Comparison of ENCODE assay signal across 1 cellular context in genomic region chr10:119253433-119254174, GRCh38.
A peak's percentile ranks its signal among the peaks of the same experiment; 100 is the strongest.
TF ChIP-seq lines count a peak whose summit lies in the region.

No MANE protein-coding gene starts in this region.

TF ChIP-seq in HepG2, 621 proteins besides CTCF, POLR2A, EP300 and RAD21 (continued from another document and continues in another):
- no peak for TF ChIP-seq HMGXB4 (CRISPR knock-in tag; IDR thresholded peaks at IDR 0.05; ENCODE audit: borderline replicate concordance in 1 of 2, low read depth in 1 of 2)
- TF ChIP-seq ZNF550 (CRISPR knock-in tag; IDR thresholded peaks at IDR 0.05; ENCODE audit: borderline replicate concordance), result no peak
- TF ChIP-seq NRL (CRISPR knock-in tag; IDR thresholded peaks at IDR 0.05; ENCODE audit: borderline replicate concordance), result no peak
- TF ChIP-seq ZNF280B (CRISPR knock-in tag; IDR thresholded peaks at IDR 0.05; ENCODE audit: borderline replicate concordance), result no peak
- TF ChIP-seq PHF8 (CRISPR knock-in tag; IDR thresholded peaks at IDR 0.05), result peak; percentile 32; the same call in 1 of the 2 replicates
- no peak for TF ChIP-seq MTF1 (CRISPR knock-in tag; IDR thresholded peaks at IDR 0.05)
- no peak for TF ChIP-seq SIN3B (IDR thresholded peaks at IDR 0.05; ENCODE audit: low read length)
- 0 out of 2 replicates have a peak, but pooled peaks have one; percentile 38 for TF ChIP-seq SNAPC5 (CRISPR knock-in tag; IDR thresholded peaks at IDR 0.05; ENCODE audit: borderline replicate concordance)
- no peak for TF ChIP-seq GTF2F1 (IDR thresholded peaks at IDR 0.05; ENCODE audit: low read length)
- TF ChIP-seq ELF1 (CRISPR knock-in tag; IDR thresholded peaks at IDR 0.05), result no peak
- TF ChIP-seq PHB2 (IDR thresholded peaks at IDR 0.05; ENCODE audit: partially characterized antibody), result no peak
- TF ChIP-seq, protein P1, sequence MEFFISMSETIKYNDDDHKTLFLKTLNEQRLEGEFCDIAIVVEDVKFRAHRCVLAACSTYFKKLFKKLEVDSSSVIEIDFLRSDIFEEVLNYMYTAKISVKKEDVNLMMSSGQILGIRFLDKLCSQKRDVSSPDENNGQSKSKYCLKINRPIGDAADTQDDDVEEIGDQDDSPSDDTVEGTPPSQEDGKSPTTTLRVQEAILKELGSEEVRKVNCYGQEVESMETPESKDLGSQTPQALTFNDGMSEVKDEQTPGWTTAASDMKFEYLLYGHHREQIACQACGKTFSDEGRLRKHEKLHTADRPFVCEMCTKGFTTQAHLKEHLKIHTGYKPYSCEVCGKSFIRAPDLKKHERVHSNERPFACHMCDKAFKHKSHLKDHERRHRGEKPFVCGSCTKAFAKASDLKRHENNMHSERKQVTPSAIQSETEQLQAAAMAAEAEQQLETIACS (CRISPR knock-in tag; IDR thresholded peaks at IDR 0.05), result no peak
- TF ChIP-seq, protein P2, sequence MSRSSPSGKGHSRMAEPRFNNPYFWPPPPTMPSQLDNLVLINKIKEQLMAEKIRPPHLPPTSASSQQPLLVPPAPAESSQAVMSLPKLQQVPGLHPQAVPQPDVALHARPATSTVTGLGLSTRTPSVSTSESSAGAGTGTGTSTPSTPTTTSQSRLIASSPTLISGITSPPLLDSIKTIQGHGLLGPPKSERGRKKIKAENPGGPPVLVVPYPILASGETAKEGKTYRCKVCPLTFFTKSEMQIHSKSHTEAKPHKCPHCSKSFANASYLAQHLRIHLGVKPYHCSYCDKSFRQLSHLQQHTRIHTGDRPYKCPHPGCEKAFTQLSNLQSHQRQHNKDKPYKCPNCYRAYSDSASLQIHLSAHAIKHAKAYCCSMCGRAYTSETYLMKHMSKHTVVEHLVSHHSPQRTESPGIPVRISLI (CRISPR knock-in tag; IDR thresholded peaks at IDR 0.05; ENCODE audit: borderline replicate concordance), result peak; percentile 87; the same call in 1 of the 2 replicates
- no peak for TF ChIP-seq ZUFSP (CRISPR knock-in tag; IDR thresholded peaks at IDR 0.05; ENCODE audit: borderline replicate concordance)
- TF ChIP-seq YEATS2 (CRISPR knock-in tag; IDR thresholded peaks at IDR 0.05; ENCODE audit: borderline replicate concordance), result no peak
- TF ChIP-seq SMYD3 (CRISPR knock-in tag; IDR thresholded peaks at IDR 0.05), result no peak
- TF ChIP-seq ATAD3A (CRISPR knock-in tag; IDR thresholded peaks at IDR 0.05), result no peak
- no peak for TF ChIP-seq ZNF230 (CRISPR knock-in tag; IDR thresholded peaks at IDR 0.05)
- no peak for TF ChIP-seq ATF5 (CRISPR knock-in tag; IDR thresholded peaks at IDR 0.05; ENCODE audit: low read depth)
- TF ChIP-seq ZNF382 (CRISPR knock-in tag; IDR thresholded peaks at IDR 0.05; ENCODE audit: borderline replicate concordance), result no peak
- TF ChIP-seq, protein P3, sequence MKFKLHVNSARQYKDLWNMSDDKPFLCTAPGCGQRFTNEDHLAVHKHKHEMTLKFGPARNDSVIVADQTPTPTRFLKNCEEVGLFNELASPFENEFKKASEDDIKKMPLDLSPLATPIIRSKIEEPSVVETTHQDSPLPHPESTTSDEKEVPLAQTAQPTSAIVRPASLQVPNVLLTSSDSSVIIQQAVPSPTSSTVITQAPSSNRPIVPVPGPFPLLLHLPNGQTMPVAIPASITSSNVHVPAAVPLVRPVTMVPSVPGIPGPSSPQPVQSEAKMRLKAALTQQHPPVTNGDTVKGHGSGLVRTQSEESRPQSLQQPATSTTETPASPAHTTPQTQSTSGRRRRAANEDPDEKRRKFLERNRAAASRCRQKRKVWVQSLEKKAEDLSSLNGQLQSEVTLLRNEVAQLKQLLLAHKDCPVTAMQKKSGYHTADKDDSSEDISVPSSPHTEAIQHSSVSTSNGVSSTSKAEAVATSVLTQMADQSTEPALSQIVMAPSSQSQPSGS (CRISPR knock-in tag; IDR thresholded peaks at IDR 0.05), result peak; percentile 89
- TF ChIP-seq ZNF17 (CRISPR knock-in tag; IDR thresholded peaks at IDR 0.05), result no peak
- TF ChIP-seq FUBP1 (CRISPR knock-in tag; IDR thresholded peaks at IDR 0.05; ENCODE audit: borderline replicate concordance), result no peak
- TF ChIP-seq PAF1 (CRISPR knock-in tag; IDR thresholded peaks at IDR 0.05), result no peak
- TF ChIP-seq, protein P4, sequence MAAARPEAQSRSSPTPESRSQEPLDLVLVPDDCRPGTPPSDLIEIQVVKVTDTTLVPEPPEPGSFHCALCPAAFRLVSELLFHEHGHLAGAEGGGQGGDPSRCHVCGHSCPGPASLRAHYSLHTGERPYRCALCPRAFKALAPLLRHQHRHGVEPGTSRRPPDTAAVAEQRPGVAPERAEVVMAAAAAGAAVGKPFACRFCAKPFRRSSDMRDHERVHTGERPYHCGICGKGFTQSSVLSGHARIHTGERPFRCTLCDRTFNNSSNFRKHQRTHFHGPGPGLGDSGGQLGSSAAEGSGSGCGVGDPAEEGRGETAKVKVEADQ (CRISPR knock-in tag; IDR thresholded peaks at IDR 0.05; ENCODE audit: borderline replicate concordance), result no peak
- no peak for TF ChIP-seq PHF20 (CRISPR knock-in tag; IDR thresholded peaks at IDR 0.05)
- no peak for TF ChIP-seq ZNF615 (CRISPR knock-in tag; IDR thresholded peaks at IDR 0.05; ENCODE audit: borderline replicate concordance)
- no peak; the same call in 1 of the 2 replicates for TF ChIP-seq NFKBIZ (CRISPR knock-in tag; IDR thresholded peaks at IDR 0.05)
- TF ChIP-seq SSRP1 (CRISPR knock-in tag; IDR thresholded peaks at IDR 0.05), result no peak
- no peak for TF ChIP-seq ZBTB7A (CRISPR knock-in tag; IDR thresholded peaks at IDR 0.05)
- no peak for TF ChIP-seq ZNF468 (CRISPR knock-in tag; IDR thresholded peaks at IDR 0.05)
- no peak for TF ChIP-seq IRX3 (CRISPR knock-in tag; IDR thresholded peaks at IDR 0.05; ENCODE audit: borderline replicate concordance, low read depth)
- TF ChIP-seq FOXM1 (CRISPR knock-in tag; IDR thresholded peaks at IDR 0.05), result no peak
- TF ChIP-seq KAT8 (CRISPR knock-in tag; IDR thresholded peaks at IDR 0.05), result peak; percentile 53
- TF ChIP-seq, protein P5, sequence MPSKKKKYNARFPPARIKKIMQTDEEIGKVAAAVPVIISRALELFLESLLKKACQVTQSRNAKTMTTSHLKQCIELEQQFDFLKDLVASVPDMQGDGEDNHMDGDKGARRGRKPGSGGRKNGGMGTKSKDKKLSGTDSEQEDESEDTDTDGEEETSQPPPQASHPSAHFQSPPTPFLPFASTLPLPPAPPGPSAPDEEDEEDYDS (CRISPR knock-in tag; IDR thresholded peaks at IDR 0.05), result peak; percentile 35; the same call in 1 of the 2 replicates
- no peak for TF ChIP-seq ELF4 (CRISPR knock-in tag; IDR thresholded peaks at IDR 0.05; ENCODE audit: borderline replicate concordance)
- no peak for TF ChIP-seq ZNF549 (CRISPR knock-in tag; IDR thresholded peaks at IDR 0.05)
- TF ChIP-seq BATF2 (CRISPR knock-in tag; IDR thresholded peaks at IDR 0.05), result no peak
- TF ChIP-seq ZNF597 (CRISPR knock-in tag; IDR thresholded peaks at IDR 0.05), result no peak
- TF ChIP-seq HMG20A (CRISPR knock-in tag; IDR thresholded peaks at IDR 0.05; ENCODE audit: borderline replicate concordance), result peak; percentile 47; the same call in 1 of the 2 replicates
- peak; percentile 59 for TF ChIP-seq DMAP1 (CRISPR knock-in tag; IDR thresholded peaks at IDR 0.05)
- TF ChIP-seq ZBTB2 (CRISPR knock-in tag; IDR thresholded peaks at IDR 0.05; ENCODE audit: low read depth), result no peak
- TF ChIP-seq HNRNPLL (IDR thresholded peaks at IDR 0.05; ENCODE audit: low read depth, low read length, poor library complexity, severe bottlenecking), result no peak
- no peak for TF ChIP-seq ZNF792 (CRISPR knock-in tag; IDR thresholded peaks at IDR 0.05)
- no peak for TF ChIP-seq ZFP37 (CRISPR knock-in tag; IDR thresholded peaks at IDR 0.05; ENCODE audit: borderline replicate concordance)
- peak; percentile 17; the same call in 1 of the 2 replicates for TF ChIP-seq CREM (IDR thresholded peaks at IDR 0.05)
- no peak for TF ChIP-seq CREM (CRISPR knock-in tag; IDR thresholded peaks at IDR 0.05)
- no peak for TF ChIP-seq TAF15 (IDR thresholded peaks at IDR 0.05; ENCODE audit: low read depth, low read length, poor library complexity, severe bottlenecking)
- TF ChIP-seq RBAK (CRISPR knock-in tag; IDR thresholded peaks at IDR 0.05), result no peak
- TF ChIP-seq KDM1A (CRISPR knock-in tag; IDR thresholded peaks at IDR 0.05), result no peak
- TF ChIP-seq FOXK2 (IDR thresholded peaks at IDR 0.05), result peak; percentile 45; the same call in 1 of the 2 replicates
- 0 out of 2 replicates have a peak, but pooled peaks have one; percentile 46 for TF ChIP-seq BRCA1 (CRISPR knock-in tag; IDR thresholded peaks at IDR 0.05)
- no peak for TF ChIP-seq MED13 (CRISPR knock-in tag; IDR thresholded peaks at IDR 0.05)
- no peak for TF ChIP-seq REL (CRISPR knock-in tag; conservative IDR thresholded peaks at IDR 0.05)
- no peak for TF ChIP-seq ARNT (IDR thresholded peaks at IDR 0.05)
- no peak for TF ChIP-seq ZNF761 (CRISPR knock-in tag; conservative IDR thresholded peaks at IDR 0.05)
